30 cellular contexts compared by ENCODE assay signal in the genomic region with DNA sequence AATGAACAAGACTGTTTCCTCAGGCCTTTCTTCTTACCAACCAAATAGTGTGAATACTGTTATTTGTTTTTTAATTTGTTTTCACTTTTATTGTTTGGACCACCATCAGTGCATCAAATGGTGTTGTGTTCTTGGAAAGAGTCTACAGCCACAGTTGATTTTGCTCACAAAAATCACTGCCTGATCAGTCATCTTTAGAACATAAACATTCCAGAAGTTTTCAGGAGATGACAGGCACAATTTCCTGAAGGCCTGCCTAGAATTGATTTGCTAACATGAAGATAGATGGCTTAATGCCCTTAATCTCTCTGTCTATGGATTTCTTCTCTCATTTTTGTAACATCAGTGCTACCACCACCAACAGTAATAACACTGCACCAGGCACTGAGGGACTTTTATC. TPM values are rescaled to one million over a fixed set of nuclear protein-coding genes. Genes with fewer than 3 reads are reported as not detected.
"Had no signal": no experiment of that assay in that cellular context is flagged by ENCODE, and none has a peak within 500 bp of the region (broad histone marks: within the 10 kb centered on the region; RNA-seq: fewer than 3 reads in every experiment).

No MANE protein-coding gene starts in this region.

- DNase-seq: activated B cell treated with CpG ODN at 0.5 μM for 24 hours; activated CD4-positive, alpha-beta T cell treated with anti-CD3 and anti-CD28 coated beads for 36 hours; activated CD4-positive, alpha-beta T cell treated with anti-CD3 and anti-CD28 coated beads, Interleukin-2, amount 50 U/mL, for 48 hours; activated CD8-positive, alpha-beta memory T cell treated with anti-CD3 and anti-CD28 coated beads, Interleukin-2, amount 50 U/mL, for 48 hours; activated naive CD4-positive, alpha-beta T cell; activated T-cell treated with anti-CD3 and anti-CD28 coated beads, Interleukin-2, amount 50 U/mL, for 4 hours; amygdala; effector CD8-positive, alpha-beta T cell; heart right ventricle; kidney; left lung; naive thymus-derived CD4-positive, alpha-beta T cell; stimulated activated CD4-positive, alpha-beta T cell treated with anti-CD3 and anti-CD28 coated beads, Interleukin-2, amount 100 ng/mL, for 48 hours; stimulated activated CD8-positive, alpha-beta memory T cell treated with anti-CD3 and anti-CD28 coated beads, Interleukin-4, amount 100 ng/mL, for 48 hours; stimulated activated naive B cell treated with anti-CD40 and anti-IgM and Interleukin-4, amounts not matched to agents 10 μg/mL and 1 μg/mL and 100 μg/mL, for 72 hours; T-helper 17 cell; testis had no signal

- H3K4me3 ChIP-seq: heart right ventricle, left lung, lung, neural progenitor cell, smooth muscle cell, testis, vagina had no signal

RNA-seq across cellular contexts. Expression of a gene that starts 13.5 kb away (rescaled TPM):
- total RNA-seq: activated B cell treated with CpG ODN at 0.5 μM for 24 hours; activated CD4-positive, alpha-beta T cell treated with anti-CD3 and anti-CD28 coated beads for 36 hours; activated CD8-positive, alpha-beta memory T cell treated with anti-CD3 and anti-CD28 coated beads for 36 hours; activated T-cell treated with anti-CD3 and anti-CD28 coated beads, Interleukin-2, amount 50 U/mL, for 4 hours; activated T-helper 2 cell treated with anti-CD3 and anti-CD28 coated beads, Interferon-gamma antibody, Interleukin-2, Interleukin-4, amounts not matched to agents 10 μg/mL and 5 μg/mL and 100 μg/mL, durations not matched to agents 14 hours and 24 hours and 36 hours; chondrocyte; esophagus mucosa; fibroblast of villous mesenchyme; kidney; left lung; naive thymus-derived CD4-positive, alpha-beta T cell; osteoblast; posterior vena cava; renal cortical epithelial cell; sciatic nerve; smooth muscle cell; T-helper 17 cell; testis; vagina had no signal
